ENCODE assay signal across 8 cellular contexts in genomic region chr19:18118420-18119242, GRCh38. TPM values are rescaled to one million over a fixed set of nuclear protein-coding genes. Genes with fewer than 3 reads are reported as not detected.
DNase-seq lines count a peak whose midpoint lies in the region; ATAC-seq, FAIRE-seq and TF ChIP-seq lines count a peak whose summit lies in the region.

No MANE protein-coding gene starts in this region.

- FAIRE-seq in GM12892 (lab: Jason Lieb, UNC), result peak; percentile 33

- ATAC-seq in GM21526 (IDR thresholded peaks at IDR 0.05; ENCODE audit: low FRiP score, unreplicated experiment) (no peak), HG02588 (IDR thresholded peaks at IDR 0.05; ENCODE audit: unreplicated experiment) (no peak)

- peak overlapping the region; percentile 61 for H3K27ac ChIP-seq in VCaP

- no peak for TF ChIP-seq POLR2A in GM12892 (IDR thresholded peaks at IDR 0.05; ENCODE audit: low read depth, low read length)

- TF ChIP-seq CTCF in VCaP (conservative IDR thresholded peaks at IDR 0.05), result no peak
- TF ChIP-seq CTCF in foreskin fibroblast (IDR thresholded peaks at IDR 0.05; ENCODE audit: low read depth, low read length), result no peak

- DNase-seq in GM12892 (ENCODE audit: insufficient read length) (no peak), foreskin fibroblast (peak in 1 of 2 donors; percentile 56), skeletal muscle cell (ENCODE audit: low read depth) (no peak), NCI-H2107 (lab: John Stamatoyannopoulos, UW) (no peak), hepatic stellate cell (ENCODE audit: low spot score) (no peak)

- H3K4me3 ChIP-seq in foreskin fibroblast (ENCODE audit: low read depth in 1 of 2, low read length in 2 of 2), result peak overlapping the region; percentile 62 to 64
- peak overlapping the region; percentile 63 for H3K4me3 ChIP-seq in skeletal muscle cell (ENCODE audit: low read depth, low read length)

RNA-seq across cellular contexts. Expression of gene MAST3, which starts 21.1 kb away (rescaled TPM):
- polyA plus RNA-seq in GM12892 (2012; ENCODE audit: missing spikeins), result 7.8 TPM

RNA-seq across cellular contexts. Expression of gene IL12RB1, which starts 31.9 kb away (rescaled TPM):
- 8.3 TPM for polyA plus RNA-seq in GM12892 (2012; ENCODE audit: missing spikeins)

RNA-seq across cellular contexts. Expression of gene PIK3R2, which starts 34.3 kb away (rescaled TPM):
- 4.0 TPM for polyA plus RNA-seq in GM12892 (2012; ENCODE audit: missing spikeins)

RNA-seq across cellular contexts. Expression of gene IFI30, which starts 55.0 kb away (rescaled TPM):
- 309 TPM for polyA plus RNA-seq in GM12892 (2012; ENCODE audit: missing spikeins)
